ENCODE assay signal across 13 cellular contexts in genomic region chr10:50540826-50541122, GRCh38.
DNase-seq lines count a peak whose midpoint lies in the region; ATAC-seq and TF ChIP-seq lines count a peak whose summit lies in the region.
"Had no signal": no experiment of that assay in that cellular context is flagged by ENCODE, and none has a peak within 500 bp of the region (broad histone marks: within the 10 kb centered on the region; RNA-seq: fewer than 3 reads in every experiment).

No MANE protein-coding gene starts in this region.

- H3K4me3 ChIP-seq in MM.1S (ENCODE audit: low read length) (no peak overlapping the region), left ventricle myocardium inferior (no peak overlapping the region)
- H3K4me3 ChIP-seq: sigmoid colon, upper lobe of left lung had no signal

- intact Hi-C loops in natural killer cell (cut with micrococcal nuclease), result no loop called here
- intact Hi-C loops in left ventricle myocardium inferior (cut with micrococcal nuclease), result no loop called here

- H4K20me1 ChIP-seq in MM.1S (ENCODE audit: insufficient read depth, low read length), result no peaks in the 10 kb centered on the region; the same call in 1 of the 2 replicates

- H3K79me2 ChIP-seq in MM.1S (ENCODE audit: low read length), result peaks cover 48% of the 10 kb centered on the region

- peaks cover 61 to 76% of the 10 kb centered on the region in 2 donors for H3K4me1 Mint-ChIP-seq in natural killer cell treated with Interleukin-12 subunit alpha and Interleukin-12 subunit beta and Interleukin-15 and Interleukin-18, amount 100 ng/mL, for 72 hours (ENCODE audit: low read depth in 2 of 2)
- peaks cover 49 to 62% of the 10 kb centered on the region in 2 donors for H3K4me1 Mint-ChIP-seq in natural killer cell
- H3K4me1 Mint-ChIP-seq in stimulated activated naive CD8-positive, alpha-beta T cell treated with anti-CD3 and anti-CD28 coated beads, Interleukin-15, amount 100 ng/mL, for 72 hours, result peaks cover 94% of the 10 kb centered on the region

- no peaks in the 10 kb centered on the region for H3K4me1 ChIP-seq in MM.1S (ENCODE audit: low read length)
- peaks cover 56% of the 10 kb centered on the region for H3K4me1 ChIP-seq in left ventricle myocardium inferior

- TF ChIP-seq CTCF in natural killer cell (IDR thresholded peaks at IDR 0.05) (no peak), MM.1S (IDR thresholded peaks at IDR 0.05; ENCODE audit: low read length) (no peak), left ventricle myocardium inferior (IDR thresholded peaks at IDR 0.05; ENCODE audit: borderline replicate concordance) (no peak)

- no peaks in the 10 kb centered on the region for H3F3A ChIP-seq in MM.1S (ENCODE audit: insufficient read depth, low read length)

- H3K9me3 ChIP-seq in MM.1S (replicated peaks; ENCODE audit: insufficient read depth, low read length) (no peaks in the 10 kb centered on the region), left ventricle myocardium inferior (replicated peaks) (no peaks in the 10 kb centered on the region)
- H3K9me3 ChIP-seq: sigmoid colon, upper lobe of left lung had no signal

- peaks cover 4% of the 10 kb centered on the region for H3K9me3 Mint-ChIP-seq in natural killer cell treated with Interleukin-12 subunit alpha and Interleukin-12 subunit beta and Interleukin-15 and Interleukin-18, amount 100 ng/mL, for 72 hours
- no peaks in the 10 kb centered on the region for H3K9me3 Mint-ChIP-seq in natural killer cell
- no peaks in the 10 kb centered on the region for H3K9me3 Mint-ChIP-seq in stimulated activated naive CD8-positive, alpha-beta T cell treated with anti-CD3 and anti-CD28 coated beads, Interleukin-15, amount 100 ng/mL, for 72 hours
- H3K9me3 Mint-ChIP-seq: T-cell had no signal

- no peaks in the 10 kb centered on the region for H3K27me3 ChIP-seq in MM.1S (replicated peaks; ENCODE audit: insufficient read depth, low read length)
- no peaks in the 10 kb centered on the region for H3K27me3 ChIP-seq in left ventricle myocardium inferior (ENCODE audit: low read depth)
- H3K27me3 ChIP-seq: sigmoid colon, upper lobe of left lung had no signal

- H3K36me3 Mint-ChIP-seq in natural killer cell treated with Interleukin-12 subunit alpha and Interleukin-12 subunit beta and Interleukin-15 and Interleukin-18, amount 100 ng/mL, for 72 hours, result peaks cover 5% of the 10 kb centered on the region
- no peaks in the 10 kb centered on the region for H3K36me3 Mint-ChIP-seq in natural killer cell

- H3K27me3 Mint-ChIP-seq in natural killer cell treated with Interleukin-12 subunit alpha and Interleukin-12 subunit beta and Interleukin-15 and Interleukin-18, amount 100 ng/mL, for 72 hours, result no peaks in the 10 kb centered on the region
- H3K27me3 Mint-ChIP-seq in natural killer cell (ENCODE audit: low read depth in 2 of 2), result no peaks in the 10 kb centered on the region
- H3K27me3 Mint-ChIP-seq in stimulated activated naive CD8-positive, alpha-beta T cell treated with anti-CD3 and anti-CD28 coated beads, Interleukin-15, amount 100 ng/mL, for 72 hours, result no peaks in the 10 kb centered on the region
- H3K27me3 Mint-ChIP-seq: T-cell had no signal

- no peak for DNase-seq in natural killer cell treated with Interleukin-12 subunit alpha and Interleukin-12 subunit beta and Interleukin-15 and Interleukin-18, amount 100 ng/mL, for 72 hours (ENCODE audit: low spot score)
- DNase-seq in natural killer cell (no peak), MM.1S (no peak), retina (no peak), NCI-H2171 treated with DMSO at 0.1 percent for 48 hours (lab: John Stamatoyannopoulos, UW) (no peak), left ventricle myocardium inferior (no peak)
- no peak for DNase-seq in stimulated activated naive CD8-positive, alpha-beta T cell treated with anti-CD3 and anti-CD28 coated beads, Interleukin-15, amount 100 ng/mL, for 72 hours
- DNase-seq: NCI-H2081 treated with DMSO at 0.1 percent for 48 hours, sigmoid colon, T-cell, upper lobe of left lung had no signal

- peak in 1 of 2 donors; percentile 60 for ATAC-seq in natural killer cell treated with Interleukin-12 subunit alpha and Interleukin-12 subunit beta and Interleukin-15 and Interleukin-18, amount 100 ng/mL, for 72 hours
- ATAC-seq in natural killer cell (no peak), HG02759 (IDR thresholded peaks at IDR 0.05; ENCODE audit: unreplicated experiment) (peak; percentile 12)
- ATAC-seq in stimulated activated naive CD8-positive, alpha-beta T cell treated with anti-CD3 and anti-CD28 coated beads, Interleukin-15, amount 100 ng/mL, for 72 hours, result peak; percentile 2

- no peaks in the 10 kb centered on the region for H3K9me2 ChIP-seq in MM.1S (replicated peaks; ENCODE audit: insufficient read depth, low read length)

- no peak overlapping the region for H3K9ac ChIP-seq in MM.1S (ENCODE audit: low read length)

- H3K4me2 ChIP-seq in MM.1S (ENCODE audit: low read depth, low read length), result peak overlapping the region; percentile 1; the same call in 1 of the 2 replicates

- H3K36me3 ChIP-seq in MM.1S (replicated peaks; ENCODE audit: insufficient read depth, low read length), result no peaks in the 10 kb centered on the region
- H3K36me3 ChIP-seq in left ventricle myocardium inferior, result no peaks in the 10 kb centered on the region
- H3K36me3 ChIP-seq: sigmoid colon, upper lobe of left lung had no signal

- H3K27ac ChIP-seq in MM.1S (ENCODE audit: low read length), result no peak overlapping the region
- H3K27ac ChIP-seq in left ventricle myocardium inferior (replicated peaks), result no peak overlapping the region
- H3K27ac ChIP-seq: epithelial cell of prostate, sigmoid colon, upper lobe of left lung had no signal

- peak overlapping the region; percentile 71 for H3K4me3 Mint-ChIP-seq in natural killer cell treated with Interleukin-12 subunit alpha and Interleukin-12 subunit beta and Interleukin-15 and Interleukin-18, amount 100 ng/mL, for 72 hours
- H3K4me3 Mint-ChIP-seq in natural killer cell, result no peak overlapping the region
- H3K4me3 Mint-ChIP-seq in stimulated activated naive CD8-positive, alpha-beta T cell treated with anti-CD3 and anti-CD28 coated beads, Interleukin-15, amount 100 ng/mL, for 72 hours, result peak overlapping the region; percentile 78
- H3K4me3 Mint-ChIP-seq: T-cell had no signal

- peak overlapping the region; percentile 64 to 92 for H3K27ac Mint-ChIP-seq in natural killer cell treated with Interleukin-12 subunit alpha and Interleukin-12 subunit beta and Interleukin-15 and Interleukin-18, amount 100 ng/mL, for 72 hours
- peak overlapping the region in 1 of 2 donors; percentile 5 for H3K27ac Mint-ChIP-seq in natural killer cell
- peak overlapping the region; percentile 79 to 91 for H3K27ac Mint-ChIP-seq in stimulated activated naive CD8-positive, alpha-beta T cell treated with anti-CD3 and anti-CD28 coated beads, Interleukin-15, amount 100 ng/mL, for 72 hours
- H3K27ac Mint-ChIP-seq: T-cell had no signal

- H2AFZ ChIP-seq in MM.1S (ENCODE audit: low read length), result no peak overlapping the region

Comparison
In these comparisons a context has a peak if more than half of its experiments do, and no peak if none do; other contexts are left out.
1. ATAC-seq: peak in HG02759 (single experiment) and stimulated activated naive CD8-positive, alpha-beta T cell treated with anti-CD3 and anti-CD28 coated beads, Interleukin-15, amount 100 ng/mL, for 72 hours (single experiment); none in natural killer cell (0 of 3).